In genomic region chr20:36957875-36958667, GRCh38 we compare ENCODE assay signal across 13 cellular contexts. TPM values are rescaled to one million over a fixed set of nuclear protein-coding genes. Genes with fewer than 3 reads are reported as not detected.
DNase-seq lines count a peak whose midpoint lies in the region; ATAC-seq and TF ChIP-seq lines count a peak whose summit lies in the region.
"Had no signal": no experiment of that assay in that cellular context is flagged by ENCODE, and none has a peak within 500 bp of the region (broad histone marks: within the 10 kb centered on the region; RNA-seq: fewer than 3 reads in every experiment).

No MANE protein-coding gene starts in this region.

- no peak overlapping the region for H3K4me3 ChIP-seq in RWPE2 (ENCODE audit: severe bottlenecking)
- H3K4me3 ChIP-seq in heart left ventricle = no peak overlapping the region
- no peak overlapping the region for H3K4me3 ChIP-seq in stomach
- H3K4me3 ChIP-seq: thyroid gland had no signal

- TF ChIP-seq POLR2A in heart left ventricle (IDR thresholded peaks at IDR 0.05) (no peak), stomach (IDR thresholded peaks at IDR 0.05) (no peak)

- TF ChIP-seq CTCF in RWPE2 (IDR thresholded peaks at IDR 0.05; ENCODE audit: poor library complexity, severe bottlenecking) (no peak), heart left ventricle (IDR thresholded peaks at IDR 0.05) (no peak), stomach (IDR thresholded peaks at IDR 0.05) (no peak)

- peaks cover 11% of the 10 kb centered on the region for H3K9me3 Mint-ChIP-seq in activated T-cell treated with anti-CD3 and anti-CD28 coated beads, Interleukin-2, amount 50 U/mL, for 24 hours
- peaks cover 3 to 5% of the 10 kb centered on the region in 2 donors for H3K9me3 Mint-ChIP-seq in stimulated activated naive B cell treated with anti-CD40 and anti-IgM and Interleukin-4, amounts not matched to agents 10 μg/mL and 1 μg/mL and 100 μg/mL, for 72 hours

- H3K27me3 ChIP-seq in RWPE2 (ENCODE audit: insufficient read depth, poor library complexity, severe bottlenecking) = no peaks in the 10 kb centered on the region
- no peaks in the 10 kb centered on the region for H3K27me3 ChIP-seq in heart left ventricle
- no peaks in the 10 kb centered on the region for H3K27me3 ChIP-seq in stomach
- H3K27me3 ChIP-seq: thyroid gland had no signal

- peaks cover 8% of the 10 kb centered on the region for H3K36me3 Mint-ChIP-seq in activated T-cell treated with anti-CD3 and anti-CD28 coated beads, Interleukin-2, amount 50 U/mL, for 24 hours (ENCODE audit: low read depth)
- H3K36me3 Mint-ChIP-seq in stimulated activated naive B cell treated with anti-CD40 and anti-IgM and Interleukin-4, amounts not matched to agents 10 μg/mL and 1 μg/mL and 100 μg/mL, for 72 hours = peaks cover 4 to 5% of the 10 kb centered on the region in 2 donors

- H3K4me1 ChIP-seq in RWPE2 (ENCODE audit: insufficient read depth, poor library complexity, severe bottlenecking) = no peaks in the 10 kb centered on the region
- peaks cover 0 to 49% (median 0%) of the 10 kb centered on the region in 12 donors for H3K4me1 ChIP-seq in heart left ventricle
- peaks cover 8 to 23% (median 21%) of the 10 kb centered on the region in 4 donors for H3K4me1 ChIP-seq in stomach

- DNase-seq in activated T-cell treated with anti-CD3 and anti-CD28 coated beads, Interleukin-2, amount 50 U/mL, for 24 hours = no peak
- DNase-seq in activated T-cell treated with anti-CD3 and anti-CD28 coated beads for 4 hours (no peak), RWPE2 (ENCODE audit: low spot score) (peak; percentile 47), heart left ventricle (peak in 1 of 5 donors; percentile 22), stomach (no peak)
- DNase-seq in stimulated activated naive B cell treated with anti-CD40 and anti-IgM and Interleukin-4, amounts not matched to agents 10 μg/mL and 1 μg/mL and 100 μg/mL, for 72 hours = peak; percentile 13
- DNase-seq: activated CD8-positive, alpha-beta memory T cell treated with anti-CD3 and anti-CD28 coated beads, Interleukin-2, amount 50 U/mL, for 4 hours; NCI-H1417; NCI-H510A; thyroid gland had no signal

- peak overlapping the region; percentile 5 for H3K27ac Mint-ChIP-seq in activated T-cell treated with anti-CD3 and anti-CD28 coated beads, Interleukin-2, amount 50 U/mL, for 24 hours
- no peak overlapping the region for H3K27ac Mint-ChIP-seq in stimulated activated naive B cell treated with anti-CD40 and anti-IgM and Interleukin-4, amounts not matched to agents 10 μg/mL and 1 μg/mL and 100 μg/mL, for 72 hours

- no peak for TF ChIP-seq EP300 in stomach (IDR thresholded peaks at IDR 0.05)

- no peaks in the 10 kb centered on the region for H3K9me3 ChIP-seq in RWPE2 (ENCODE audit: severe bottlenecking)
- peaks cover 0 to 8% (median 0%) of the 10 kb centered on the region in 12 donors for H3K9me3 ChIP-seq in heart left ventricle
- H3K9me3 ChIP-seq in stomach = peaks cover 0 to 14% (median 8%) of the 10 kb centered on the region in 4 donors
- H3K9me3 ChIP-seq: thyroid gland had no signal

- ATAC-seq in RWPE2 (ENCODE audit: low read depth) (no peak), heart left ventricle (peak; percentile 43 to 85 (median 72)), GM21390 (IDR thresholded peaks at IDR 0.05; ENCODE audit: unreplicated experiment) (no peak), HG03039 (IDR thresholded peaks at IDR 0.05; ENCODE audit: unreplicated experiment) (no peak)
- ATAC-seq in stimulated activated naive B cell treated with anti-CD40 and anti-IgM and Interleukin-4, amounts not matched to agents 10 μg/mL and 1 μg/mL and 100 μg/mL, for 72 hours (replicated peaks) = peak; percentile 95 to 97

- intact Hi-C loops in heart left ventricle (cut with DNase I) = no loop called here
- intact Hi-C loops in stomach (cut with DNase I; ENCODE audit: low total_unique reads) = no loop called here

- H3K4me3 Mint-ChIP-seq in activated T-cell treated with anti-CD3 and anti-CD28 coated beads, Interleukin-2, amount 50 U/mL, for 24 hours = no peak overlapping the region
- H3K4me3 Mint-ChIP-seq in stimulated activated naive B cell treated with anti-CD40 and anti-IgM and Interleukin-4, amounts not matched to agents 10 μg/mL and 1 μg/mL and 100 μg/mL, for 72 hours = no peak overlapping the region

- H3K36me3 ChIP-seq in RWPE2 (ENCODE audit: low read depth) (no peaks in the 10 kb centered on the region), heart left ventricle (no peaks in the 10 kb centered on the region), stomach (no peaks in the 10 kb centered on the region)
- H3K36me3 ChIP-seq: thyroid gland had no signal

- no peaks in the 10 kb centered on the region for H3K27me3 Mint-ChIP-seq in activated T-cell treated with anti-CD3 and anti-CD28 coated beads, Interleukin-2, amount 50 U/mL, for 24 hours
- H3K27me3 Mint-ChIP-seq in stimulated activated naive B cell treated with anti-CD40 and anti-IgM and Interleukin-4, amounts not matched to agents 10 μg/mL and 1 μg/mL and 100 μg/mL, for 72 hours = no peaks in the 10 kb centered on the region

- WGBS in heart left ventricle, 4 donors = 86 to 90% (median 87%) methylated on average over 10 of the region's 10 CpGs
- 84 to 94% (median 88%) methylated on average over 10 of the region's 10 CpGs for WGBS in stomach, 5 donors

- H3K27ac ChIP-seq in RWPE2 (ENCODE audit: poor library complexity, severe bottlenecking) = no peak overlapping the region
- H3K27ac ChIP-seq in heart left ventricle = peak overlapping the region in 2 of 12 donors; percentile 5 to 85
- H3K27ac ChIP-seq in stomach = no peak overlapping the region
- H3K27ac ChIP-seq: RWPE1, thyroid gland had no signal

- peaks cover 31% of the 10 kb centered on the region for H3K4me1 Mint-ChIP-seq in activated T-cell treated with anti-CD3 and anti-CD28 coated beads, Interleukin-2, amount 50 U/mL, for 24 hours (ENCODE audit: low read depth)
- peaks cover 5 to 14% of the 10 kb centered on the region in 2 donors for H3K4me1 Mint-ChIP-seq in stimulated activated naive B cell treated with anti-CD40 and anti-IgM and Interleukin-4, amounts not matched to agents 10 μg/mL and 1 μg/mL and 100 μg/mL, for 72 hours

RNA-seq across cellular contexts. Expression of gene SAMHD1, which starts 6.6 kb away (rescaled TPM):
- total RNA-seq in heart left ventricle (100 to 1,000 TPM in 1 of 9 donors, 10 to 100 TPM in 8; 13.9 to 164 (median 47.0) TPM), stomach (100 to 1,000 TPM in 3 of 5 donors, 10 to 100 TPM in 2; 84.9 to 151 (median 111) TPM)
- polyA plus RNA-seq in heart left ventricle (10 to 100 TPM; 25.3 to 39.3 TPM), stomach (10 to 100 TPM; 38.7 to 64.4 (median 57.6) TPM)

Comparison
In these comparisons a context has a peak if more than half of its experiments do, and no peak if none do; other contexts are left out.
1. DNase-seq: peak in RWPE2 (single experiment) and stimulated activated naive B cell treated with anti-CD40 and anti-IgM and Interleukin-4, amounts not matched to agents 10 μg/mL and 1 μg/mL and 100 μg/mL, for 72 hours (single experiment); none in activated T-cell treated with anti-CD3 and anti-CD28 coated beads, Interleukin-2, amount 50 U/mL, for 24 hours (single experiment), activated T-cell treated with anti-CD3 and anti-CD28 coated beads for 4 hours (single experiment) and stomach (single experiment).
2. ATAC-seq: peak in heart left ventricle (4 of 4) and stimulated activated naive B cell treated with anti-CD40 and anti-IgM and Interleukin-4, amounts not matched to agents 10 μg/mL and 1 μg/mL and 100 μg/mL, for 72 hours (2 of 2); none in RWPE2 (single experiment), GM21390 (single experiment) and HG03039 (single experiment).